9 cellular contexts compared by ENCODE assay signal in genomic region chr19:15672580-15673175, GRCh38. TPM values are rescaled to one million over a fixed set of nuclear protein-coding genes. Genes with fewer than 3 reads are reported as not detected.
DNase-seq lines count a peak whose midpoint lies in the region; ATAC-seq, FAIRE-seq and TF ChIP-seq lines count a peak whose summit lies in the region.
"Had no signal": no experiment of that assay in that cellular context is flagged by ENCODE, and none has a peak within 500 bp of the region (broad histone marks: within the 10 kb centered on the region; RNA-seq: fewer than 3 reads in every experiment).

TSS of gene CYP4F12 (plus strand) at chr19:15673087. CDS start at chr19:15673530, 443 bp downstream.

- TF ChIP-seq POLR2A in A549 (IDR thresholded peaks at IDR 0.05; ENCODE audit: low read length): no peak
- TF ChIP-seq POLR2A in GM12891 (IDR thresholded peaks at IDR 0.05; ENCODE audit: low read depth, low read length): no peak

- ATAC-seq in A549 (peak; percentile 83 to 93), mucosa of descending colon (peak; percentile 94), HG02885 (IDR thresholded peaks at IDR 0.05; ENCODE audit: poor library complexity, unreplicated experiment) (no peak)

- peak within 1 kb of the TSS; percentile 58 for H3K4me2 ChIP-seq in A549

- POLR2A ChIA-PET in A549 (lab: Yijun Ruan, JAX): no interaction called here
- POLR2A ChIA-PET in MCF 10A (lab: Yijun Ruan, JAX): interaction anchor here (0.6 kb wide), 1 partner anchor 406 kb away, joined by 3 read pairs; no protein-coding TSS in a partner anchor

- CTCF ChIA-PET in A549 (lab: Yijun Ruan, JAX) (interaction anchor here (0.6 to 1.0 kb wide), 2 partner anchors 42 to 233 kb away, joined by 3 read pairs; no protein-coding TSS in a partner anchor), MCF 10A (lab: Yijun Ruan, JAX) (no interaction called here)

- BruUV-seq in MCF 10A (replicated peaks; lab: Mats Ljungman, UMichigan): no TSS peak

- H3K4me3 ChIP-seq in A549 (peak within 1 kb of the TSS; percentile 6; the same call in 1 of the 3 replicates), mucosa of descending colon (no peak within 1 kb of the TSS)
- no peak within 1 kb of the TSS for H3K4me3 ChIP-seq in Jurkat, Clone E6-1 (ENCODE audit: low read length)

- H3K27me3 Mint-ChIP-seq in MCF 10A (ENCODE audit: insufficient read depth, unreplicated experiment): no peaks in the 10 kb centered on the region

- no peak for TF ChIP-seq RAD21 in A549 (conservative IDR thresholded peaks at IDR 0.05 in 1 of 2, IDR thresholded peaks at IDR 0.05 in 1 of 2)

- H3K4me3 Mint-ChIP-seq in MCF 10A (ENCODE audit: unreplicated experiment): peak within 1 kb of the TSS; percentile 24

- H3K36me3 ChIP-seq in mucosa of descending colon (ENCODE audit: low read depth): no peaks in the 10 kb centered on the region

- H3K4me1 ChIP-seq in A549 (peaks cover 14% of the 10 kb centered on the region; the same call in 2 of the 3 replicates), mucosa of descending colon (ENCODE audit: low read depth) (peaks cover 4% of the 10 kb centered on the region)

- intact Hi-C loops in MCF 10A (cut with micrococcal nuclease): no loop called here
- intact Hi-C loops in mucosa of descending colon (cut with DNase I, micrococcal nuclease): no loop called here

- H3K9me3 ChIP-seq in A549 (no peaks in the 10 kb centered on the region), mucosa of descending colon (no peaks in the 10 kb centered on the region)

- FAIRE-seq in A549 (lab: Jason Lieb, UNC) (no peak), GM12891 (lab: Jason Lieb, UNC) (no peak)

- peak within 1 kb of the TSS; percentile 58 to 80 for H3K27ac ChIP-seq in A549

- no peak for TF ChIP-seq EP300 in A549 (IDR thresholded peaks at IDR 0.05)

- H3K9me3 Mint-ChIP-seq in MCF 10A (ENCODE audit: unreplicated experiment): peaks cover 28% of the 10 kb centered on the region

- H3K4me1 Mint-ChIP-seq in MCF 10A (ENCODE audit: insufficient read depth, unreplicated experiment): no peaks in the 10 kb centered on the region

- H3K36me3 Mint-ChIP-seq in MCF 10A (ENCODE audit: insufficient read depth, unreplicated experiment): peaks cover under 1% of the 10 kb centered on the region

- WGBS in A549 (ENCODE audit: missing lambda C conversion rate): 0% methylated on average over 5 of the region's 6 CpGs

- no peak for TF ChIP-seq CTCF in A549 (IDR thresholded peaks at IDR 0.05)
- no peak for TF ChIP-seq CTCF in MCF 10A (IDR thresholded peaks at IDR 0.05; ENCODE audit: unreplicated experiment)
- no peak for TF ChIP-seq CTCF in mucosa of descending colon (IDR thresholded peaks at IDR 0.05)

- H3K27ac Mint-ChIP-seq in MCF 10A (ENCODE audit: low read depth, unreplicated experiment): peak within 1 kb of the TSS; percentile 71

- peak; percentile 36 to 84 for DNase-seq in A549 (ENCODE audit: low read depth in 1 of 2, low spot score in 1 of 2)
- peak; percentile 24 for DNase-seq in Jurkat, Clone E6-1 (ENCODE audit: low read depth, low spot score)
- peak; percentile 73 for DNase-seq in MCF 10A (ENCODE audit: unreplicated experiment)
- DNase-seq in mucosa of descending colon: peak; percentile 95 to 96 (median 96)
- no peak for DNase-seq in retina
- DNase-seq in GM12891 (ENCODE audit: insufficient read length, low spot score): no peak
- DNase-seq in DMS79 (lab: John Stamatoyannopoulos, UW): no peak

TF ChIP-seq in A549, 52 proteins besides CTCF, POLR2A, EP300 and RAD21:
- no peak for TF ChIP-seq ZSCAN20 (CRISPR knock-in tag; IDR thresholded peaks at IDR 0.05)
- TF ChIP-seq HOXA7 (CRISPR knock-in tag; IDR thresholded peaks at IDR 0.05): no peak
- no peak for TF ChIP-seq JUN (IDR thresholded peaks at IDR 0.05)
- no peak for TF ChIP-seq RFX5 (IDR thresholded peaks at IDR 0.05)
- no peak for TF ChIP-seq HOXB5 (CRISPR knock-in tag; IDR thresholded peaks at IDR 0.05)
- no peak for TF ChIP-seq CHD4 (IDR thresholded peaks at IDR 0.05; ENCODE audit: borderline replicate concordance)
- TF ChIP-seq NR3C1 (IDR thresholded peaks at IDR 0.05): no peak
- no peak for TF ChIP-seq ZFP36 (IDR thresholded peaks at IDR 0.05; ENCODE audit: borderline replicate concordance, partially characterized antibody)
- no peak for TF ChIP-seq GATA3 (IDR thresholded peaks at IDR 0.05; ENCODE audit: borderline replicate concordance)
- TF ChIP-seq RCOR1 (IDR thresholded peaks at IDR 0.05; ENCODE audit: low read depth, low read length): no peak
- TF ChIP-seq RARB (CRISPR knock-in tag; IDR thresholded peaks at IDR 0.05): no peak
- TF ChIP-seq CEBPB (IDR thresholded peaks at IDR 0.05): no peak
- TF ChIP-seq ZNF302 (CRISPR knock-in tag; IDR thresholded peaks at IDR 0.05): no peak
- no peak for TF ChIP-seq RNF2 (IDR thresholded peaks at IDR 0.05; ENCODE audit: borderline replicate concordance, low read depth)
- no peak for TF ChIP-seq BCL3 (IDR thresholded peaks at IDR 0.05)
- TF ChIP-seq ESRRA (IDR thresholded peaks at IDR 0.05; ENCODE audit: borderline replicate concordance, low read length): no peak

TF ChIP-seq in GM12891, 5 proteins besides CTCF, POLR2A, EP300 and RAD21:
- TF ChIP-seq PAX5 (IDR thresholded peaks at IDR 0.05; ENCODE audit: insufficient read depth, low read length, severe bottlenecking) (no peak), POU2F2 (IDR thresholded peaks at IDR 0.05; ENCODE audit: low read depth, low read length) (no peak), SPI1 (IDR thresholded peaks at IDR 0.05; ENCODE audit: low read depth, low read length) (no peak), TAF1 (IDR thresholded peaks at IDR 0.05; ENCODE audit: low read depth, low read length) (no peak), POLR2AphosphoS5 (IDR thresholded peaks at IDR 0.05; ENCODE audit: low read depth, low read length) (no peak)

RNA-seq across cellular contexts. Expression of gene CYP4F12, which starts in this region (rescaled TPM):
- polyA plus RNA-seq in A549 (2011; rRNA removed) (12.8 and 12.9 TPM in 2 replicates), A549 (2017; fragmentation: RNase III; extraction: RNeasy Plus Mini Kit Qiagen cat#74134 plus additional on column Dnase treatment) (5.0 to 6.3 TPM (median 5.6 TPM) in 3 replicates)
- 2.9 and 3.2 TPM in 2 replicates for polyA plus RNA-seq in A549 (2012; cell fraction: cytosol; rRNA removed)
- 23.8 and 28.9 TPM in 2 replicates for polyA plus RNA-seq in A549 (2012; cell fraction: nucleus; rRNA removed)
- 27.2 and 27.4 TPM in 2 replicates for polyA minus RNA-seq in A549 (2011; rRNA and poly(A)+ RNA removed)
- not detected for polyA plus RNA-seq in Jurkat, Clone E6-1 (2012; ENCODE audit: insufficient read depth, insufficient read length)
- total RNA-seq in MCF 10A (2022) (0.42 and 0.56 TPM in 2 replicates), mucosa of descending colon (100 to 1,000 TPM in 1 of 3 donors, 10 to 100 TPM in 2; 62.8 to 179 (median 70.5) TPM)
- 0.05 TPM for polyA plus RNA-seq in GM12891 (2012; ENCODE audit: low read depth, missing spikeins)
- total RNA-seq: myocyte had no signal

Comparison
In these comparisons a context has a peak if more than half of its experiments do, and no peak if none do; other contexts are left out.
1. RNA of gene CYP4F12 (total RNA-seq): 62.8 to 179 TPM in mucosa of descending colon; 0.42 to 0.56 TPM in MCF 10A; every median in the first group is over 10 times any median in the second.
2. Peak in DNase-seq in MCF 10A; RNA of the gene not detected or under 1 TPM.
3. DNase-seq: peak in A549 (2 of 2), Jurkat, Clone E6-1 (single experiment) and mucosa of descending colon (3 of 3); none in retina (single experiment), GM12891 (single experiment) and DMS79 (single experiment).